14 cellular contexts compared by ENCODE assay signal in genomic region chr4:25881187-25881586, GRCh38.
"Had no signal": no experiment of that assay in that cellular context is flagged by ENCODE, and none has a peak within 500 bp of the region (broad histone marks: within the 10 kb centered on the region; RNA-seq: fewer than 3 reads in every experiment).

No MANE protein-coding gene starts in this region.

- H3K4me3 Mint-ChIP-seq: activated CD4-positive, alpha-beta memory T cell treated with anti-CD3 and anti-CD28 coated beads for 36 hours; activated naive CD4-positive, alpha-beta T cell treated with anti-CD3 and anti-CD28 coated beads, Interleukin-2, amount 10 ng/mL, durations not matched to agents 7 days and 5 days; activated T-cell treated with anti-CD3 and anti-CD28 coated beads, Interleukin-2, amount 50 U/mL, for 24 hours; dendritic cell treated with granulocyte-macrophage colony-stimulating factor and Interleukin-4, amounts not matched to agents 40 ng/mL and 50 ng/mL, for 4 days; effector memory CD8-positive, alpha-beta T cell; naive thymus-derived CD8-positive, alpha-beta T cell; stimulated activated effector memory CD8-positive, alpha-beta T cell treated with anti-CD3 and anti-CD28 coated beads, Interleukin-12 subunit alpha, Interleukin-12 subunit beta, amount 100 ng/mL, for 72 hours had no signal

- ATAC-seq: effector memory CD8-positive, alpha-beta T cell; naive thymus-derived CD8-positive, alpha-beta T cell; stimulated activated effector memory CD8-positive, alpha-beta T cell treated with anti-CD3 and anti-CD28 coated beads, Interleukin-12 subunit alpha, Interleukin-12 subunit beta, amount 100 ng/mL, for 72 hours had no signal

- H3K4me1 Mint-ChIP-seq: activated naive CD4-positive, alpha-beta T cell treated with anti-CD3 and anti-CD28 coated beads, Interleukin-2, amount 10 ng/mL, durations not matched to agents 7 days and 5 days had no signal

- H3K9me3 Mint-ChIP-seq: activated CD4-positive, alpha-beta memory T cell treated with anti-CD3 and anti-CD28 coated beads for 36 hours; activated naive CD4-positive, alpha-beta T cell treated with anti-CD3 and anti-CD28 coated beads, Interleukin-2, amount 10 ng/mL, durations not matched to agents 7 days and 5 days; activated T-cell treated with anti-CD3 and anti-CD28 coated beads, Interleukin-2, amount 50 U/mL, for 24 hours; dendritic cell treated with granulocyte-macrophage colony-stimulating factor and Interleukin-4, amounts not matched to agents 40 ng/mL and 50 ng/mL, for 4 days; naive thymus-derived CD8-positive, alpha-beta T cell; stimulated activated effector memory CD8-positive, alpha-beta T cell treated with anti-CD3 and anti-CD28 coated beads, Interleukin-12 subunit alpha, Interleukin-12 subunit beta, amount 100 ng/mL, for 72 hours had no signal

- FAIRE-seq: astrocyte, bronchial epithelial cell had no signal

- H3K27ac Mint-ChIP-seq: activated CD4-positive, alpha-beta memory T cell treated with anti-CD3 and anti-CD28 coated beads for 36 hours; activated naive CD4-positive, alpha-beta T cell treated with anti-CD3 and anti-CD28 coated beads, Interleukin-2, amount 10 ng/mL, durations not matched to agents 7 days and 5 days; activated T-cell treated with anti-CD3 and anti-CD28 coated beads, Interleukin-2, amount 50 U/mL, for 24 hours; dendritic cell treated with granulocyte-macrophage colony-stimulating factor and Interleukin-4, amounts not matched to agents 40 ng/mL and 50 ng/mL, for 4 days; effector memory CD8-positive, alpha-beta T cell; naive thymus-derived CD8-positive, alpha-beta T cell; stimulated activated effector memory CD8-positive, alpha-beta T cell treated with anti-CD3 and anti-CD28 coated beads, Interleukin-12 subunit alpha, Interleukin-12 subunit beta, amount 100 ng/mL, for 72 hours had no signal

- H3K4me1 ChIP-seq: parathyroid adenoma had no signal

- H3K27me3 Mint-ChIP-seq: activated CD4-positive, alpha-beta memory T cell treated with anti-CD3 and anti-CD28 coated beads for 36 hours; activated naive CD4-positive, alpha-beta T cell treated with anti-CD3 and anti-CD28 coated beads, Interleukin-2, amount 10 ng/mL, durations not matched to agents 7 days and 5 days; activated T-cell treated with anti-CD3 and anti-CD28 coated beads, Interleukin-2, amount 50 U/mL, for 24 hours had no signal

- H3K27ac ChIP-seq: parathyroid adenoma had no signal

- H3K36me3 Mint-ChIP-seq: activated naive CD4-positive, alpha-beta T cell treated with anti-CD3 and anti-CD28 coated beads, Interleukin-2, amount 10 ng/mL, durations not matched to agents 7 days and 5 days had no signal

- DNase-seq: activated CD4-positive, alpha-beta memory T cell treated with anti-CD3 and anti-CD28 coated beads for 36 hours; activated naive CD4-positive, alpha-beta T cell treated with anti-CD3 and anti-CD28 coated beads, Interleukin-2, amount 10 ng/mL, durations not matched to agents 7 days and 5 days; activated T-cell treated with anti-CD3 and anti-CD28 coated beads, Interleukin-2, amount 50 U/mL, for 24 hours; effector memory CD8-positive, alpha-beta T cell; foreskin melanocyte; left ventricle myocardium superior; mesenchymal stem cell; naive thymus-derived CD8-positive, alpha-beta T cell; stimulated activated CD4-positive, alpha-beta T cell treated with anti-CD3 and anti-CD28 coated beads, Interleukin-1b, Interleukin-23, amount 100 ng/mL, for 48 hours had no signal

- H3K79me2 ChIP-seq: parathyroid adenoma had no signal

- H3K9ac ChIP-seq: parathyroid adenoma had no signal

- H2AFZ ChIP-seq: parathyroid adenoma had no signal
